ENCODE assay signal across 9 cellular contexts in the genomic region with DNA sequence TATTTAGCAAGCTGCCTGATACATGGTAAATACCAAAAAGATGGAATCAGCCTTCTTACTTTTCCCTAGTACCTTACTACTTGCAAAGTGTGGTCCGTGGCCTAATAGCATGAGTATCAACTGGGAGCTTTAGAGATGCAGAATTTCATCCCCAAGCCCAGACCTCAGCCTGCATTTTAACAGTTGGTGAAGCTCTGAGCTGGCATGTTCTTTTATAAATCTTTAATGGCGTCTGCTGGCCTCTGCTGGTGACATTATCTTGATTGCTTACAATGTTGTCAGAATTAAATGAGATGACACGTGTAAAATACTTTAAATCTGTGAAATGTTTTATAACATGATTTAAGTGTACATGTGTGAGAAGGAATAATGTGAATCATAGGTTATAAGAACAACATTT.
A peak's percentile ranks its signal among the peaks of the same experiment; 100 is the strongest.
DNase-seq lines count a peak whose midpoint lies in the region; ATAC-seq and TF ChIP-seq lines count a peak whose summit lies in the region.
"Had no signal": no experiment of that assay in that cellular context is flagged by ENCODE, and none has a peak within 500 bp of the region (broad histone marks: within the 10 kb centered on the region; RNA-seq: fewer than 3 reads in every experiment).

No MANE protein-coding gene starts in this region.

- CTCF ChIA-PET in activated CD4-positive, alpha-beta T cell treated with anti-CD3 and anti-CD28 coated beads for 36 hours (lab: Charles Lee): interaction anchor here (0.6 to 1.8 kb wide), 4 partner anchors 22 to 764 kb away, joined by 3 to 9 read pairs (median 4); no protein-coding TSS in a partner anchor

- H3K4me3 Mint-ChIP-seq in activated CD4-positive, alpha-beta T cell treated with anti-CD3 and anti-CD28 coated beads for 36 hours: no peak overlapping the region
- H3K4me3 Mint-ChIP-seq: CD4-positive, CD25-positive, alpha-beta regulatory T cell had no signal

- no peak overlapping the region for H3K27ac ChIP-seq in esophagus muscularis mucosa (replicated peaks in 1 of 4)
- no peak overlapping the region for H3K27ac ChIP-seq in prostate gland

- ATAC-seq in activated CD4-positive, alpha-beta T cell treated with anti-CD3 and anti-CD28 coated beads for 36 hours: no peak
- no peak for ATAC-seq in HG02678 (IDR thresholded peaks at IDR 0.05; ENCODE audit: unreplicated experiment)
- no peak for ATAC-seq in HG02798 (IDR thresholded peaks at IDR 0.05; ENCODE audit: poor library complexity, unreplicated experiment)

- 87% methylated on average over 3 of the region's 3 CpGs for WGBS in esophagus muscularis mucosa
- WGBS in prostate gland: 74% methylated on average over 3 of the region's 3 CpGs

- H3K27me3 Mint-ChIP-seq in activated CD4-positive, alpha-beta T cell treated with anti-CD3 and anti-CD28 coated beads for 36 hours: no peaks in the 10 kb centered on the region

- H3K27me3 ChIP-seq in esophagus muscularis mucosa (no peaks in the 10 kb centered on the region), prostate gland (replicated peaks; ENCODE audit: insufficient read depth) (no peaks in the 10 kb centered on the region), H7 (ENCODE audit: control insufficient read depth, insufficient read depth, low read length) (no peaks in the 10 kb centered on the region)

- TF ChIP-seq EP300 in esophagus muscularis mucosa (IDR thresholded peaks at IDR 0.05): no peak

- POLR2A ChIA-PET in activated CD4-positive, alpha-beta T cell treated with anti-CD3 and anti-CD28 coated beads for 36 hours (lab: Charles Lee): no interaction called here

- no peak for TF ChIP-seq POLR2A in esophagus muscularis mucosa (IDR thresholded peaks at IDR 0.05; ENCODE audit: low read depth)
- no peak for TF ChIP-seq POLR2A in prostate gland (IDR thresholded peaks at IDR 0.05)

- no peaks in the 10 kb centered on the region for H3K9me3 ChIP-seq in esophagus muscularis mucosa
- H3K9me3 ChIP-seq in prostate gland: no peaks in the 10 kb centered on the region

- intact Hi-C loops in activated CD4-positive, alpha-beta T cell treated with anti-CD3 and anti-CD28 coated beads for 36 hours (cut with DNase I, micrococcal nuclease): loop anchor here (1.0 to 2.0 kb wide), 2 partner anchors 340 to 341 kb away; no protein-coding TSS in a partner anchor
- intact Hi-C loops in esophagus muscularis mucosa (cut with DNase I): no loop called here
- intact Hi-C loops in prostate gland (cut with DNase I): no loop called here

- DNase-seq in activated CD4-positive, alpha-beta T cell treated with anti-CD3 and anti-CD28 coated beads for 36 hours: peak; percentile 22
- no peak for DNase-seq in activated CD4-positive, alpha-beta T cell treated with anti-CD3 and anti-CD28 coated beads for 1 hour
- peak; percentile 20 for DNase-seq in NCI-H69 (lab: John Stamatoyannopoulos, UW)
- DNase-seq in esophagus muscularis mucosa (ENCODE audit: extremely low spot score): no peak
- DNase-seq in prostate gland (ENCODE audit: low spot score): no peak
- DNase-seq in H7: no peak

- H3K36me3 ChIP-seq in esophagus muscularis mucosa (peaks cover 0 to 8% (median 0%) of the 10 kb centered on the region in 4 donors), prostate gland (no peaks in the 10 kb centered on the region), H7 (replicated peaks; ENCODE audit: control insufficient read depth, insufficient read depth, low read length) (no peaks in the 10 kb centered on the region)

- no peak overlapping the region for H3K27ac Mint-ChIP-seq in activated CD4-positive, alpha-beta T cell treated with anti-CD3 and anti-CD28 coated beads for 36 hours
- H3K27ac Mint-ChIP-seq: CD4-positive, CD25-positive, alpha-beta regulatory T cell had no signal

- H3K4me1 ChIP-seq in esophagus muscularis mucosa (peaks cover 6 to 26% (median 11%) of the 10 kb centered on the region in 4 donors), prostate gland (replicated peaks) (no peaks in the 10 kb centered on the region)

- H3K4me3 ChIP-seq in esophagus muscularis mucosa (no peak overlapping the region), prostate gland (no peak overlapping the region), H7 (ENCODE audit: insufficient read depth, low read depth, low read length) (no peak overlapping the region)

- peak in 2 of 3 experiments; percentile 12 to 15 for TF ChIP-seq CTCF in esophagus muscularis mucosa (IDR thresholded peaks at IDR 0.05)
- TF ChIP-seq CTCF in prostate gland (IDR thresholded peaks at IDR 0.05): peak in 3 of 4 experiments; percentile 33 to 48 (median 44)

- peaks cover 11% of the 10 kb centered on the region for H3K36me3 Mint-ChIP-seq in activated CD4-positive, alpha-beta T cell treated with anti-CD3 and anti-CD28 coated beads for 36 hours (ENCODE audit: low read depth)
- H3K36me3 Mint-ChIP-seq: CD4-positive, CD25-positive, alpha-beta regulatory T cell had no signal

- H3K4me1 Mint-ChIP-seq in activated CD4-positive, alpha-beta T cell treated with anti-CD3 and anti-CD28 coated beads for 36 hours: peaks cover 9% of the 10 kb centered on the region

- H3K9me3 Mint-ChIP-seq in activated CD4-positive, alpha-beta T cell treated with anti-CD3 and anti-CD28 coated beads for 36 hours (ENCODE audit: low read depth): no peaks in the 10 kb centered on the region
- H3K9me3 Mint-ChIP-seq: CD4-positive, CD25-positive, alpha-beta regulatory T cell had no signal

Comparison
In these comparisons a context has a peak if more than half of its experiments do, and no peak if none do; other contexts are left out.
1. DNase-seq: peak in activated CD4-positive, alpha-beta T cell treated with anti-CD3 and anti-CD28 coated beads for 36 hours (single experiment) and NCI-H69 (single experiment); none in activated CD4-positive, alpha-beta T cell treated with anti-CD3 and anti-CD28 coated beads for 1 hour (single experiment), esophagus muscularis mucosa (single experiment), prostate gland (single experiment) and H7 (single experiment).
2. intact Hi-C loops: an anchor here in activated CD4-positive, alpha-beta T cell treated with anti-CD3 and anti-CD28 coated beads for 36 hours (1.0 to 2.0 kb wide); none called in esophagus muscularis mucosa and prostate gland.